1 cellular context compared by ENCODE assay signal in the genomic region with DNA sequence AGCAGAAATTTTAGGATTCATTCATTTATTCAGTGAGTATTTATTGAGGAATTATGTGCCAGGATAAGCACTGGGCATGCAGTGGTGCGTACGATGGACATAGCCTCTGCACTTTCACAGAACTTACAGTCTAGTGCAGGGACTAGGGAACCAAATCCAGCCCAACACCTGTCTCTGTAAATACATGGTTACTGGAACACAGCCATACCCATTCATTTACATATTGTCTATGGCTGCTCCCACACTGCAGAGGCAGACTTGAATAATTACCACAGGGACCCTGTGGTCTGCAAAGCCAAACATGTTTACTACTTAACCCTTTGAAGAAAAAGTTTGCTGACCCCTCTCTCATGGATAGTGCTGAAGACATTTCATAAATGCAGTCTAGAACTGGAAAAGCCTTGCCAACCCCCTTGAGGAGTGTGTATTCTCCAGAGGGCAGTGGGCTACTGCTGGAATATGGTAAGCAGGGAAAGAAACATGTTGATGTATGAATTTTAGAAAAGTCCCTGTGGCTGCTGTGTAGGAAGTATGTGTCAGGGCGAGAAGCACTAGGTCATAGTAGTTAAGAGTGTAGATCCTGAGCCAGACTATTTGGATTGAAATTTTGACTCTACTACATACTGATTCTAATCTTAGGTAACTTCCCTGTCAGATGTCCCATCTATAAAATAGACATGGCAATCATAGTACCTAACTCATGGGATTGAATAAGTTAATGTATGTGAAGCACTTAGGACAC.
TF ChIP-seq lines count a peak whose summit lies in the region.

No MANE protein-coding gene starts in this region.

TF ChIP-seq in K562, 482 proteins besides CTCF, POLR2A, EP300 and RAD21 (continued from another document):
- TF ChIP-seq, protein P1, sequence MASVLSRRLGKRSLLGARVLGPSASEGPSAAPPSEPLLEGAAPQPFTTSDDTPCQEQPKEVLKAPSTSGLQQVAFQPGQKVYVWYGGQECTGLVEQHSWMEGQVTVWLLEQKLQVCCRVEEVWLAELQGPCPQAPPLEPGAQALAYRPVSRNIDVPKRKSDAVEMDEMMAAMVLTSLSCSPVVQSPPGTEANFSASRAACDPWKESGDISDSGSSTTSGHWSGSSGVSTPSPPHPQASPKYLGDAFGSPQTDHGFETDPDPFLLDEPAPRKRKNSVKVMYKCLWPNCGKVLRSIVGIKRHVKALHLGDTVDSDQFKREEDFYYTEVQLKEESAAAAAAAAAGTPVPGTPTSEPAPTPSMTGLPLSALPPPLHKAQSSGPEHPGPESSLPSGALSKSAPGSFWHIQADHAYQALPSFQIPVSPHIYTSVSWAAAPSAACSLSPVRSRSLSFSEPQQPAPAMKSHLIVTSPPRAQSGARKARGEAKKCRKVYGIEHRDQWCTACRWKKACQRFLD (CRISPR knock-in tag; IDR thresholded peaks at IDR 0.05) = no peak
- TF ChIP-seq U2AF2 (optimal IDR thresholded peaks at IDR 0.05; ENCODE audit: low read depth, low read length) (no peak), MTA1 (IDR thresholded peaks at IDR 0.05; ENCODE audit: borderline replicate concordance) (no peak), POLR2G (IDR thresholded peaks at IDR 0.05; ENCODE audit: low read depth, low read length) (no peak)
